ENCODE assay signal across 8 cellular contexts in genomic region chr4:173168396-173169177, GRCh38. TPM values are rescaled to one million over a fixed set of nuclear protein-coding genes. Genes with fewer than 3 reads are reported as not detected.
A peak's percentile ranks its signal among the peaks of the same experiment; 100 is the strongest.
DNase-seq lines count a peak whose midpoint lies in the region; ATAC-seq and TF ChIP-seq lines count a peak whose summit lies in the region.

TSS of gene GALNT7 (plus strand) at chr4:173168811. CDS start at chr4:173168836, 25 bp downstream.

- peak; percentile 31 for DNase-seq in NCI-H1694 treated with DMSO at 0.1 percent for 48 hours (lab: John Stamatoyannopoulos, UW)
- DNase-seq in T-helper 9 cell: peak; percentile 55
- DNase-seq in astrocyte of the cerebellum (ENCODE audit: low read depth): no peak
- DNase-seq in hypothalamus (lab: John Stamatoyannopoulos, UW): peak in 47 of 51 donors; percentile 5 to 80 (median 54)
- peak; percentile 74 for DNase-seq in sciatic nerve (ENCODE audit: low spot score)
- DNase-seq in GOT3 (lab: John Stamatoyannopoulos, UW): no peak

- ATAC-seq in GM18502 (IDR thresholded peaks at IDR 0.05; ENCODE audit: poor library complexity, unreplicated experiment) (peak; percentile 40), HG02870 (IDR thresholded peaks at IDR 0.05; ENCODE audit: unreplicated experiment) (peak; percentile 25), sciatic nerve (peak; percentile 79)

- H3K4me3 ChIP-seq in astrocyte of the cerebellum (ENCODE audit: low read depth, low read length): peak within 1 kb of the TSS; percentile 52

- in situ Hi-C loops in astrocyte of the cerebellum (cut with HindIII; ENCODE audit: low sequenced_read_pairs): no loop called here

- TF ChIP-seq CTCF in astrocyte of the cerebellum (IDR thresholded peaks at IDR 0.05; ENCODE audit: low read depth, low read length, missing control alignments): no peak

- intact Hi-C loops in sciatic nerve (cut with DNase I): no loop called here

RNA-seq across cellular contexts. Expression of gene GALNT7, which starts in this region (rescaled TPM):
- 18.2 TPM for total RNA-seq in sciatic nerve

Comparison
In these comparisons a context has a peak if more than half of its experiments do, and no peak if none do; other contexts are left out.
1. ATAC-seq: peak in every context shown above with its lines; median percentile 79 in sciatic nerve; 40 in GM18502; 25 in HG02870.
2. DNase-seq: peak in NCI-H1694 treated with DMSO at 0.1 percent for 48 hours (single experiment), T-helper 9 cell (single experiment), hypothalamus (47 of 51) and sciatic nerve (single experiment); none in astrocyte of the cerebellum (single experiment) and GOT3 (single experiment).